ENCODE assay signal across 8 cellular contexts in the genomic region with DNA sequence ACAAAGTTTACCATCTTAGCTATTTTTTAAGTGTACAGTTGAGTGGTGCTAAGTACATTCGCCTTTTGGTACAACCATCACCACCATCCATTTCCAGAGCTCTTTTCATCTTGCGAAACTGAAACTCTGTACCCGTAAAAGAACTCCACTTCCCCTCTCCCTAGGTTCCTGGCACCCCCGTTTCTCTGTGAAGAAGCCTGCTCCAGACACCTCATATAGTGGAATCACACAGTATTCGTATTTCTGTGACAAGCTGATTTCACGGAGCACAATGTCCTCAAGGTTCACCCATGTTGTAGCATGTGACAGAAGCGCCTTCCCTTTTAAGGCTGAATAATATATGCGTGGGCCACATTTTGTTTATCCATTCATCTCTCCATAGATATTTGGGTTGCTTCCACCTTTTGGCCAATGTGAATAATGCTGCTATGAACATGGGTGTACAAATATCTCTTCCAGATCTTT. TPM values are rescaled to one million over a fixed set of nuclear protein-coding genes. Genes with fewer than 3 reads are reported as not detected.
A peak's percentile ranks its signal among the peaks of the same experiment; 100 is the strongest.
DNase-seq lines count a peak whose midpoint lies in the region; TF ChIP-seq lines count a peak whose summit lies in the region.

No MANE protein-coding gene starts in this region.

- peak overlapping the region; percentile 45 for H3K4me2 ChIP-seq in OCI-LY3 (ENCODE audit: low read length)

- H3K79me2 ChIP-seq in OCI-LY3 (ENCODE audit: low read length), result no peaks in the 10 kb centered on the region

- intact Hi-C loops in sigmoid colon (cut with DNase I), result loop anchor here (2.0 kb wide), 1 partner anchor 50 kb away; no protein-coding TSS in a partner anchor

- no peak for TF ChIP-seq EP300 in sigmoid colon (IDR thresholded peaks at IDR 0.05)

- DNase-seq in H4 (ENCODE audit: low spot score), result peak; percentile 66
- no peak for DNase-seq in epithelial cell of proximal tubule (ENCODE audit: low read depth)
- peak; percentile 6 for DNase-seq in sigmoid colon
- DNase-seq in C1 segment of cervical spinal cord (lab: John Stamatoyannopoulos, UW), result no peak
- no peak for DNase-seq in NCI-H2081 treated with DMSO at 0.1 percent for 48 hours (lab: John Stamatoyannopoulos, UW)
- no peak for DNase-seq in NCI-H2171 (lab: John Stamatoyannopoulos, UW)
- DNase-seq in NCI-H1105 (lab: John Stamatoyannopoulos, UW), result no peak

- H3K4me3 ChIP-seq in OCI-LY3 (ENCODE audit: low read length) (no peak overlapping the region), epithelial cell of proximal tubule (ENCODE audit: low read depth, low read length) (peak overlapping the region; percentile 40), sigmoid colon (peak overlapping the region in 2 of 4 donors; percentile 42 to 45)

- peak overlapping the region; percentile 44; the same call in 1 of the 2 replicates for H2AFZ ChIP-seq in OCI-LY3 (ENCODE audit: low read depth, low read length)

- H3K36me3 ChIP-seq in OCI-LY3 (replicated peaks; ENCODE audit: low read depth, low read length) (no peaks in the 10 kb centered on the region), sigmoid colon (no peaks in the 10 kb centered on the region)

- H4K20me1 ChIP-seq in OCI-LY3 (ENCODE audit: insufficient read depth, low read length), result no peaks in the 10 kb centered on the region

- H3K27me3 ChIP-seq in OCI-LY3 (ENCODE audit: low read depth, low read length), result no peaks in the 10 kb centered on the region
- H3K27me3 ChIP-seq in sigmoid colon, result no peaks in the 10 kb centered on the region

- TF ChIP-seq POLR2A in sigmoid colon (IDR thresholded peaks at IDR 0.05), result no peak

- H3K4me1 ChIP-seq in OCI-LY3 (ENCODE audit: low read length) (peaks cover 27% of the 10 kb centered on the region), sigmoid colon (peaks cover 0 to 33% (median 26%) of the 10 kb centered on the region in 4 donors)

- no peak overlapping the region for H3K27ac ChIP-seq in OCI-LY3 (ENCODE audit: low read length)
- H3K27ac ChIP-seq in sigmoid colon, result peak overlapping the region; percentile 80 to 88 (median 85)

- H3K9ac ChIP-seq in OCI-LY3 (ENCODE audit: low read length), result no peak overlapping the region

- no peak for TF ChIP-seq CTCF in OCI-LY3 (IDR thresholded peaks at IDR 0.05; ENCODE audit: low read depth, low read length)
- TF ChIP-seq CTCF in epithelial cell of proximal tubule (conservative IDR thresholded peaks at IDR 0.05; ENCODE audit: low read depth, low read length), result no peak
- no peak for TF ChIP-seq CTCF in sigmoid colon (IDR thresholded peaks at IDR 0.05)

- H3K9me3 ChIP-seq in OCI-LY3 (ENCODE audit: insufficient read depth, low read length) (no peaks in the 10 kb centered on the region), sigmoid colon (no peaks in the 10 kb centered on the region)

- 77 to 88% methylated on average over 8 of the region's 8 CpGs for WGBS in sigmoid colon, 2 donors

RNA-seq across cellular contexts. Expression of a gene that starts 54.2 kb away (rescaled TPM):
- 4.3 and 4.6 TPM in 2 replicates for total RNA-seq in H4 (2014; rRNA removed; shearing (Covaris generic))
- 6.6 and 9.5 TPM in 2 replicates for total RNA-seq in epithelial cell of proximal tubule
- total RNA-seq in sigmoid colon, result 10 to 100 TPM in 3 of 4 donors, 1 to 10 TPM in 1; 9.2 to 28.5 (median 14.1) TPM
- polyA plus RNA-seq in sigmoid colon, result 10 to 100 TPM in 1 of 3 donors, 1 to 10 TPM in 2; 7.2 to 20.8 (median 9.0) TPM

Comparison
In these comparisons a context has a peak if more than half of its experiments do, and no peak if none do; other contexts are left out.
1. DNase-seq: peak in H4 (single experiment) and sigmoid colon (single experiment); none in epithelial cell of proximal tubule (single experiment), C1 segment of cervical spinal cord (0 of 14), NCI-H2081 treated with DMSO at 0.1 percent for 48 hours (single experiment), NCI-H2171 (single experiment) and NCI-H1105 (single experiment).